Comparison of ENCODE assay signal across 8 cellular contexts in the genomic region with DNA sequence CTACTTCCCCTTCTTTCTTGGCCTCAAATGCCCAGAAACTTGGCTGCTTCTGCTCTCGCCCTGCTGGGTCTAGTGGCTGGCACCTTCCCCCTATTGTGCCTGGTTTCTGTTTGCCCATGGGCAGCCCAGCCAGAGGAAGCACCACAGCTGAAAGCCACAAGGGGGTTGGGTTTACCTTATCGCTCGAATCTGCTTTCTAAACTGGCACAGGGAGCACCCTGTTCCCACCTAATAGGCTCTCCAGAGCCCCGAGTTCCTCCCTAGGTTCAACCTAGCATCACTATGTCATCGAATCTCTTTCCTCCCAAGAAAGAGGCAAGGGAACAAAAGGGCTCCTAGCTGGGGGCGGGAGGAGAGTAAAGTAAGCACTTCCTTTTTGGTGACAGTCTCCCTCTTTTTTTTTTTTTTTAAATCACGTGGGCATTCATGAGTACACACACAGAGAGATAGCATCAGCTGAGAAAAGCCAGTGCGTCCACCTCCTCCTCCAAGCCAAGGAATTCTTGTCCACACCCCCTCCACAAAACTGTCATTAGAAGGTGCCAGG.
DNase-seq lines count a peak whose midpoint lies in the region; ATAC-seq and TF ChIP-seq lines count a peak whose summit lies in the region.

No MANE protein-coding gene starts in this region.

- no peaks in the 10 kb centered on the region for H3K27me3 Mint-ChIP-seq in activated CD8-positive, alpha-beta T cell treated with anti-CD3 and anti-CD28 coated beads for 36 hours

- no peaks in the 10 kb centered on the region for H3K9me3 Mint-ChIP-seq in activated CD8-positive, alpha-beta T cell treated with anti-CD3 and anti-CD28 coated beads for 36 hours

- peak; percentile 86 for DNase-seq in CD1c-positive myeloid dendritic cell (ENCODE audit: extremely low spot score)
- DNase-seq in NAMALWA (ENCODE audit: low spot score) = peak; percentile 40
- DNase-seq in activated CD8-positive, alpha-beta T cell treated with anti-CD3 and anti-CD28 coated beads for 36 hours = peak; percentile 50
- peak; percentile 91 for DNase-seq in pons (ENCODE audit: low spot score)
- no peak for DNase-seq in DMS114 treated with DMSO at 0.1 percent for 48 hours (lab: John Stamatoyannopoulos, UW; ENCODE audit: unreplicated experiment)

- H3K27ac Mint-ChIP-seq in activated CD8-positive, alpha-beta T cell treated with anti-CD3 and anti-CD28 coated beads for 36 hours = peak overlapping the region; percentile 83

- H3K27me3 ChIP-seq in gastroesophageal sphincter = peaks cover 85% of the 10 kb centered on the region

- TF ChIP-seq POLR2A in gastroesophageal sphincter (IDR thresholded peaks at IDR 0.05) = no peak

- WGBS in gastroesophageal sphincter (ENCODE audit: low coverage in 1 of 2), 2 donors = 67% methylated on average over 4 of the region's 8 CpGs; no CpG with 5 or more reads in 1 of the 2 donors

- H3K4me1 Mint-ChIP-seq in activated CD8-positive, alpha-beta T cell treated with anti-CD3 and anti-CD28 coated beads for 36 hours (ENCODE audit: low read depth) = peaks cover 22% of the 10 kb centered on the region

- H3K36me3 ChIP-seq in gastroesophageal sphincter = no peaks in the 10 kb centered on the region

- H3K4me1 ChIP-seq in gastroesophageal sphincter = peaks cover 0 to 62% (median 0%) of the 10 kb centered on the region in 3 donors

- POLR2A ChIA-PET in activated CD8-positive, alpha-beta T cell treated with anti-CD3 and anti-CD28 coated beads for 36 hours (lab: Charles Lee) = no interaction called here

- ATAC-seq in activated CD8-positive, alpha-beta T cell treated with anti-CD3 and anti-CD28 coated beads for 36 hours = peak; percentile 87
- ATAC-seq in gastroesophageal sphincter = peak; percentile 20
- no peak for ATAC-seq in HG02938 (IDR thresholded peaks at IDR 0.05; ENCODE audit: unreplicated experiment)
- no peak for ATAC-seq in HG02610 (IDR thresholded peaks at IDR 0.05; ENCODE audit: unreplicated experiment)

- H3K4me3 Mint-ChIP-seq in activated CD8-positive, alpha-beta T cell treated with anti-CD3 and anti-CD28 coated beads for 36 hours = peak overlapping the region; percentile 57

- intact Hi-C loops in activated CD8-positive, alpha-beta T cell treated with anti-CD3 and anti-CD28 coated beads for 36 hours (cut with micrococcal nuclease) = no loop called here

- TF ChIP-seq EP300 in gastroesophageal sphincter (IDR thresholded peaks at IDR 0.05) = no peak

- H3K27ac ChIP-seq in gastroesophageal sphincter = peak overlapping the region in 3 of 4 donors; percentile 55 to 65 (median 59)

- no peak for TF ChIP-seq CTCF in activated CD8-positive, alpha-beta T cell treated with anti-CD3 and anti-CD28 coated beads for 36 hours (IDR thresholded peaks at IDR 0.05)
- TF ChIP-seq CTCF in gastroesophageal sphincter (IDR thresholded peaks at IDR 0.05) = no peak

- CTCF ChIA-PET in activated CD8-positive, alpha-beta T cell treated with anti-CD3 and anti-CD28 coated beads for 36 hours (lab: Charles Lee) = interaction anchor here (0.7 to 1.4 kb wide), 5 partner anchors 28 to 112 kb away, joined by 3 to 4 read pairs (median 3); no protein-coding TSS in a partner anchor

- no peaks in the 10 kb centered on the region for H3K36me3 Mint-ChIP-seq in activated CD8-positive, alpha-beta T cell treated with anti-CD3 and anti-CD28 coated beads for 36 hours (ENCODE audit: low read depth)

- no peaks in the 10 kb centered on the region for H3K9me3 ChIP-seq in gastroesophageal sphincter

- peak overlapping the region in 1 of 2 donors; percentile 30 for H3K4me3 ChIP-seq in gastroesophageal sphincter

Comparison
In these comparisons a context has a peak if more than half of its experiments do, and no peak if none do; other contexts are left out.
1. ATAC-seq: peak in activated CD8-positive, alpha-beta T cell treated with anti-CD3 and anti-CD28 coated beads for 36 hours (single experiment) and gastroesophageal sphincter (single experiment); none in HG02938 (single experiment) and HG02610 (single experiment).